Comparison of ENCODE assay signal across 8 cellular contexts in genomic region chr6:166707045-166707444, GRCh38.
DNase-seq lines count a peak whose midpoint lies in the region; ATAC-seq and TF ChIP-seq lines count a peak whose summit lies in the region.

No MANE protein-coding gene starts in this region.

- H2AFZ ChIP-seq in OCI-LY7 (ENCODE audit: low read length) = no peak overlapping the region

- peaks cover 12% of the 10 kb centered on the region for H3K27me3 Mint-ChIP-seq in nephron (ENCODE audit: low read depth)

- ATAC-seq in GM21390 (IDR thresholded peaks at IDR 0.05; ENCODE audit: unreplicated experiment) = peak; percentile 73

- H3K79me2 ChIP-seq in OCI-LY7 (ENCODE audit: insufficient read depth, low read depth, low read length) = no peaks in the 10 kb centered on the region

- H3K9me3 ChIP-seq in OCI-LY7 (ENCODE audit: low read length) = no peaks in the 10 kb centered on the region

- intact Hi-C loops in OCI-LY7 (cut with micrococcal nuclease; ENCODE audit: unreplicated experiment) = no loop called here

- no TSS peak for BruUV-seq in OCI-LY7 (replicated peaks; lab: Mats Ljungman, UMichigan)

- no peak overlapping the region for H3K4me3 Mint-ChIP-seq in nephron

- CTCF ChIA-PET in OCI-LY7 (lab: Charles Lee; ENCODE audit: unreplicated experiment) = no interaction called here

- no peak overlapping the region for H3K4me2 ChIP-seq in OCI-LY7 (ENCODE audit: low read length)

- no peaks in the 10 kb centered on the region for H4K20me1 ChIP-seq in OCI-LY7 (ENCODE audit: insufficient read depth, low read length)

- no peaks in the 10 kb centered on the region for H3K4me1 ChIP-seq in OCI-LY7 (ENCODE audit: insufficient read depth, low read length, poor library complexity, severe bottlenecking)

- peak; percentile 43 for TF ChIP-seq CTCF in epithelial cell of esophagus (IDR thresholded peaks at IDR 0.05; ENCODE audit: insufficient read depth, low read depth, low read length, missing control alignments)
- TF ChIP-seq CTCF in nephron (IDR thresholded peaks at IDR 0.05; ENCODE audit: unreplicated experiment in 3 of 3) = peak in 2 of 3 experiments; percentile 30 to 50
- TF ChIP-seq CTCF in OCI-LY7 (conservative IDR thresholded peaks at IDR 0.05; ENCODE audit: low read length) = no peak

- no peak overlapping the region for H3K4me3 ChIP-seq in epithelial cell of esophagus (ENCODE audit: low read length)
- no peak overlapping the region for H3K4me3 ChIP-seq in OCI-LY7 (ENCODE audit: low read depth, low read length, poor library complexity, severe bottlenecking)

- DNase-seq in DMS53 (lab: John Stamatoyannopoulos, UW) (peak; percentile 87), OCI-M1 (lab: John Stamatoyannopoulos, UW) (peak; percentile 72), epithelial cell of esophagus (ENCODE audit: low read depth) (peak; percentile 57), NCI-H2227 (lab: John Stamatoyannopoulos, UW; ENCODE audit: unreplicated experiment) (no peak), NCI-H1694 treated with DMSO at 0.1 percent for 48 hours (lab: John Stamatoyannopoulos, UW) (no peak), OCI-LY7 (ENCODE audit: low spot score) (no peak)

- peaks cover 10% of the 10 kb centered on the region for H3K9me3 Mint-ChIP-seq in nephron

- no peaks in the 10 kb centered on the region for H3K36me3 Mint-ChIP-seq in nephron (ENCODE audit: low read depth)

- no peak overlapping the region for H3K27ac ChIP-seq in OCI-LY7 (ENCODE audit: low read depth, low read length, poor library complexity, severe bottlenecking)

- POLR2A ChIA-PET in OCI-LY7 (lab: Charles Lee) = no interaction called here

- no peak overlapping the region for H3K27ac Mint-ChIP-seq in nephron

- no peaks in the 10 kb centered on the region for H3K36me3 ChIP-seq in OCI-LY7 (ENCODE audit: insufficient read depth, low read length)

- no peaks in the 10 kb centered on the region for H3K9me2 ChIP-seq in OCI-LY7 (ENCODE audit: insufficient read depth, low read length)

- peaks cover 7% of the 10 kb centered on the region for H3K4me1 Mint-ChIP-seq in nephron

Comparison
In these comparisons a context has a peak if more than half of its experiments do, and no peak if none do; other contexts are left out.
1. DNase-seq: peak in DMS53 (single experiment), OCI-M1 (single experiment) and epithelial cell of esophagus (single experiment); none in NCI-H2227 (single experiment), NCI-H1694 treated with DMSO at 0.1 percent for 48 hours (single experiment) and OCI-LY7 (single experiment).